In genomic region chr12:26135571-26135970, GRCh38 we compare ENCODE assay signal across 18 cellular contexts. TPM values are rescaled to one million over a fixed set of nuclear protein-coding genes. Genes with fewer than 3 reads are reported as not detected.
DNase-seq lines count a peak whose midpoint lies in the region; ATAC-seq and TF ChIP-seq lines count a peak whose summit lies in the region.
"Had no signal": no experiment of that assay in that cellular context is flagged by ENCODE, and none has a peak within 500 bp of the region (broad histone marks: within the 10 kb centered on the region; RNA-seq: fewer than 3 reads in every experiment).

No MANE protein-coding gene starts in this region.

- CTCF ChIA-PET in PC-9 (lab: Charles Lee): interaction anchor here (0.9 kb wide), 1 partner anchor 38 kb away, joined by 4 read pairs; no protein-coding TSS in a partner anchor

- H3K79me2 ChIP-seq in PC-9 (ENCODE audit: low read depth): no peaks in the 10 kb centered on the region

- ATAC-seq in omental fat pad (ENCODE audit: low FRiP score) (peak; percentile 12), GM21717 (IDR thresholded peaks at IDR 0.05; ENCODE audit: unreplicated experiment) (no peak)

- H3K27me3 ChIP-seq in PC-9 (ENCODE audit: insufficient read depth, low read depth) (no peaks in the 10 kb centered on the region), colonic mucosa (no peaks in the 10 kb centered on the region), uterus (no peaks in the 10 kb centered on the region)
- H3K27me3 ChIP-seq: Peyer's patch had no signal

- no peak for TF ChIP-seq POLR2A in uterus (IDR thresholded peaks at IDR 0.05)

- H4K20me1 ChIP-seq in PC-9 (ENCODE audit: insufficient read depth): no peaks in the 10 kb centered on the region
- H4K20me1 ChIP-seq: BLaER1 had no signal

- POLR2A ChIA-PET in PC-9 (lab: Charles Lee; ENCODE audit: unreplicated experiment): interaction anchor here (0.6 to 1.0 kb wide), 3 partner anchors 18 to 139 kb away, joined by 3 to 9 read pairs (median 4); no protein-coding TSS in a partner anchor

- no peak overlapping the region for H3K4me3 ChIP-seq in PC-9
- no peak overlapping the region for H3K4me3 ChIP-seq in colonic mucosa
- no peak overlapping the region for H3K4me3 ChIP-seq in uterus
- H3K4me3 ChIP-seq: BLaER1, Peyer's patch had no signal

- H3K9me3 ChIP-seq in PC-9 (ENCODE audit: insufficient read depth, low read depth) (no peaks in the 10 kb centered on the region; the same call in 1 of the 2 replicates), colonic mucosa (no peaks in the 10 kb centered on the region), uterus (no peaks in the 10 kb centered on the region)
- H3K9me3 ChIP-seq: BLaER1, Peyer's patch had no signal

- BruUV-seq in PC-9 (replicated peaks; lab: Mats Ljungman, UMichigan): no TSS peak

- no peaks in the 10 kb centered on the region for H3K36me3 ChIP-seq in PC-9 (ENCODE audit: low read depth)
- no peaks in the 10 kb centered on the region for H3K36me3 ChIP-seq in colonic mucosa
- no peaks in the 10 kb centered on the region for H3K36me3 ChIP-seq in uterus
- H3K36me3 ChIP-seq: BLaER1, Peyer's patch had no signal

- H2AFZ ChIP-seq in PC-9: no peak overlapping the region; the same call in 1 of the 2 replicates

- H3K9me2 ChIP-seq in PC-9 (ENCODE audit: insufficient read depth): no peaks in the 10 kb centered on the region

- no peak overlapping the region for H3K9ac ChIP-seq in colonic mucosa (ENCODE audit: low read depth in 2 of 2, low read length in 2 of 2)
- H3K9ac ChIP-seq: BLaER1 had no signal

- peaks cover 33% of the 10 kb centered on the region for H3K4me1 ChIP-seq in PC-9 (replicated peaks; ENCODE audit: insufficient read depth)
- no peaks in the 10 kb centered on the region for H3K4me1 ChIP-seq in colonic mucosa
- no peaks in the 10 kb centered on the region for H3K4me1 ChIP-seq in uterus
- H3K4me1 ChIP-seq: BLaER1 had no signal

- DNase-seq in PC-9 (peak in 1 of 2 experiments; percentile 59), colonic mucosa (no peak), omental fat pad (ENCODE audit: low spot score) (no peak), uterus (no peak), kidney tubule cell (ENCODE audit: low spot score) (no peak)
- DNase-seq in activated naive CD4-positive, alpha-beta T cell treated with Interleukin-2 at 50 U/mL for 16 hours: no peak
- DNase-seq: CD8-positive, alpha-beta memory T cell; DND-41; GDM1; H7; KBM-7; NCI-H1930; NCI-H2171; NCI-H748 treated with DMSO at 0.1 percent for 48 hours; Peyer's patch; SHP77 had no signal

- intact Hi-C loops in PC-9 (cut with micrococcal nuclease; ENCODE audit: unreplicated experiment) (loop anchor here (1.0 to 2.0 kb wide), 2 partner anchors 18 to 49 kb away; no protein-coding TSS in a partner anchor), colonic mucosa (cut with DNase I) (no loop called here), uterus (cut with DNase I; ENCODE audit: low total_unique reads) (no loop called here)

- peaks cover 21% of the 10 kb centered on the region for H3F3A ChIP-seq in PC-9 (ENCODE audit: insufficient read depth, low read depth)

- H3K27ac ChIP-seq in PC-9 (peak overlapping the region; percentile 45), colonic mucosa (peak overlapping the region; percentile 61), uterus (no peak overlapping the region)
- H3K27ac ChIP-seq: BLaER1, Peyer's patch had no signal

- peak overlapping the region; percentile 59 for H3K4me2 ChIP-seq in PC-9
- H3K4me2 ChIP-seq: BLaER1 had no signal

- TF ChIP-seq CTCF in PC-9 (conservative IDR thresholded peaks at IDR 0.05) (no peak), colonic mucosa (IDR thresholded peaks at IDR 0.05) (no peak), omental fat pad (IDR thresholded peaks at IDR 0.05) (no peak), uterus (IDR thresholded peaks at IDR 0.05) (no peak)

RNA-seq across cellular contexts. Expression of gene BHLHE41, which starts 10.7 kb away (rescaled TPM):
- 30.0 and 57.1 TPM in 2 replicates for total RNA-seq in PC-9 (2021)
- total RNA-seq in colonic mucosa: 10 to 100 TPM; 13.3 to 31.8 TPM
- total RNA-seq in omental fat pad: 1 to 10 TPM; 4.6 to 7.5 (median 5.2) TPM
- 10 to 100 TPM in 1 of 4 donors, 1 to 10 TPM in 3; 2.1 to 31.2 (median 5.0) TPM for total RNA-seq in uterus
- total RNA-seq: CD8-positive, alpha-beta memory T cell had no signal

RNA-seq across cellular contexts. Expression of gene SSPN, which starts 59.8 kb away (rescaled TPM):
- total RNA-seq in PC-9 (2021) (10.4 and 14.0 TPM in 2 replicates), colonic mucosa (10 to 100 TPM in 1 of 2 donors, 1 to 10 TPM in 1; 8.5 to 13.5 TPM), omental fat pad (10 to 100 TPM; 14.1 to 20.2 (median 16.1) TPM), uterus (10 to 100 TPM; 31.5 to 76.7 (median 45.0) TPM)
- total RNA-seq: CD8-positive, alpha-beta memory T cell had no signal

Comparison
In these comparisons a context has a peak if more than half of its experiments do, and no peak if none do; other contexts are left out.
1. H3K27ac ChIP-seq: peak in PC-9 (single experiment) and colonic mucosa (single experiment); none in uterus (0 of 2).